8 cellular contexts compared by ENCODE assay signal in the genomic region with DNA sequence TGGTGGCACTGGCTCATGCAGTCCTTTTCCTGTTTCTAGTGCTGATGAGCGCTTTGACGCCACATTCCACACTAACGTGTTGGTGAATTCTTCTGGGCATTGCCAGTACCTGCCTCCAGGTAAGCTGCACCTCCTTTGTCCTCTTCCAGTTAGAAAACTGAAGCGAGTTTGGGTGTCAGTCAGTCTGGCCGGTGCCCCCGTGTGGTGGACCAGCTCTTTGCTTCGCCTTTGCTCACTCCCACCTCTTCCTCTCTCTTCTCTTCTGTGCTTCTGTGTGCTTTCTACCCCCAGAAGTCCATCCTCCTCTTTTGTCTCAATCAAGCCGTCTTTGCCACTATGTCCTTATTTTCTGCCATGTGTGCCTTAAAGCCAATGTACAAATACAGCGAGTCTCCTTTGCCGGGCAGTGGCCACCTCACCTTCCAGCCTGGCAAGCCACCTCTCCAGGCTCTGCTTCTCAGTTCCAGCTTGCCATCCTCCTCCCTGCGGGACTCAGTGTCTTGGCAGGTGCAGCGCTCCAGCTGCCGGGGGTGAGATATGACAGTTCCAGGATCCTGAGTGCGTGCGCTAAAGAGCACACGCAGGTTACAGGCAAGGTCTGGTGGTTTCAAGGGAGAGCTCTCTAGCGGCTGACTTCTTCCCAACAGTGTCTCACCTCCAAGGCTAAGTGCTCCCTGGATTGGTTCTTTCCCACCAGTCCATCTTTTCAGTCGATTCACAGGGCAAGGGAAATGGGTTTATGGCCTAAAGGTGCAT.
DNase-seq lines count a peak whose midpoint lies in the region; ATAC-seq, FAIRE-seq and TF ChIP-seq lines count a peak whose summit lies in the region.
"Not testable (repeated sequence)": the region's sequence is repeated elsewhere in the genome, so short reads cannot be mapped to it uniquely, and the experiment has no call there.

No MANE protein-coding gene starts in this region.

- not testable (repeated sequence) for H2AFZ ChIP-seq in HCT116 (ENCODE audit: low read depth, low read length, poor library complexity, severe bottlenecking); HepG2 (ENCODE audit: low read length)

- H3K4me3 ChIP-seq in HCT116 (replicated peaks in 1 of 2; ENCODE audit: low read depth in 1 of 2, low read length in 2 of 2); Panc1 (ENCODE audit: low read depth in 2 of 2, low read length in 2 of 2); bronchial epithelial cell (ENCODE audit: low read depth, low read length); HepG2 (replicated peaks in 1 of 3; ENCODE audit: insufficient read depth in 1 of 3, low read depth in 2 of 3, low read length in 3 of 3): not testable (repeated sequence)

- not testable (repeated sequence) for H4K20me1 ChIP-seq in HCT116 (ENCODE audit: insufficient read depth); HepG2 (ENCODE audit: insufficient read depth, low read length)

- H3K36me3 Mint-ChIP-seq in activated CD8-positive, alpha-beta T cell treated with anti-CD3 and anti-CD28 coated beads, Interleukin-2, amount 10 ng/mL, durations not matched to agents 7 days and 5 days (ENCODE audit: low read depth): not testable (repeated sequence)

- not testable (repeated sequence) for H3K4me1 ChIP-seq in HCT116 (ENCODE audit: control insufficient read depth in 1 of 2, insufficient read depth in 2 of 2, low read length in 2 of 2); Panc1 (ENCODE audit: control insufficient read depth, insufficient read depth, low read length); HepG2 (ENCODE audit: insufficient read depth, low read length)

- H3K9me2 ChIP-seq in HCT116 (ENCODE audit: insufficient read depth): not testable (repeated sequence)

- in situ Hi-C loops in Panc1 (cut with HindIII; ENCODE audit: low pct_unique_long_range_greater_than_20kb, low sequenced_read_pairs); HepG2 (cut with HindIII; ENCODE audit: extremely low pct_ligation_motif_present, low pct_unique_long_range_greater_than_20kb): not testable (repeated sequence)

- not testable (repeated sequence) for H3K9ac ChIP-seq in HCT116 (ENCODE audit: low read length); HepG2 (ENCODE audit: insufficient read depth, low read depth, low read length)

- POLR2A ChIA-PET in HCT116 (lab: Charles Lee); Panc1 (lab: Charles Lee); activated CD8-positive, alpha-beta T cell treated with anti-CD3 and anti-CD28 coated beads, Interleukin-2, amount 10 ng/mL, durations not matched to agents 7 days and 5 days (lab: Charles Lee); HepG2 (lab: Yijun Ruan, JAX): not testable (repeated sequence)

- not testable (repeated sequence) for TF ChIP-seq EP300 in HepG2 (IDR thresholded peaks at IDR 0.05; ENCODE audit: low read depth in 2 of 2, low read length in 2 of 2); HepG2 (CRISPR knock-in tag; IDR thresholded peaks at IDR 0.05; ENCODE audit: borderline replicate concordance)

- not testable (repeated sequence) for H3K79me2 ChIP-seq in HCT116 (ENCODE audit: insufficient read depth, low read length); HepG2 (ENCODE audit: insufficient read depth, low read length)

- H3K4me2 ChIP-seq in HCT116 (ENCODE audit: low read length); HepG2 (ENCODE audit: low read depth, low read length): not testable (repeated sequence)

- not testable (repeated sequence) for DNase-seq in GM12891 (ENCODE audit: insufficient read length, low spot score); HCT116 (ENCODE audit: low read depth, low spot score); Panc1 (ENCODE audit: low read depth, low spot score); activated CD8-positive, alpha-beta T cell treated with anti-CD3 and anti-CD28 coated beads, Interleukin-2, amount 10 ng/mL, durations not matched to agents 7 days and 5 days; bronchial epithelial cell (ENCODE audit: low read depth); Right ventricle myocardium superior; HepG2 (ENCODE audit: low spot score); urothelium cell line (ENCODE audit: low spot score)

- FAIRE-seq in GM12891 (lab: Jason Lieb, UNC) (peak; percentile 28), bronchial epithelial cell (lab: Jason Lieb, UNC) (peak; percentile 91), HepG2 (lab: Jason Lieb, UNC) (peak; percentile 92), urothelium cell line (lab: Jason Lieb, UNC) (peak; percentile 67)

- H3K4me1 Mint-ChIP-seq in activated CD8-positive, alpha-beta T cell treated with anti-CD3 and anti-CD28 coated beads, Interleukin-2, amount 10 ng/mL, durations not matched to agents 7 days and 5 days (ENCODE audit: low read depth): not testable (repeated sequence)

- not testable (repeated sequence) for TF ChIP-seq POLR2A in GM12891 (IDR thresholded peaks at IDR 0.05; ENCODE audit: low read depth, low read length); HCT116 (IDR thresholded peaks at IDR 0.05; ENCODE audit: borderline replicate concordance, extremely low read depth, insufficient read depth, insufficient read length); HepG2 (IDR thresholded peaks at IDR 0.05; ENCODE audit: insufficient read depth in 1 of 2, low read depth in 2 of 2, low read length in 2 of 2)

- CTCF ChIA-PET in HCT116 (lab: Charles Lee); Panc1 (lab: Charles Lee); activated CD8-positive, alpha-beta T cell treated with anti-CD3 and anti-CD28 coated beads, Interleukin-2, amount 10 ng/mL, durations not matched to agents 7 days and 5 days (lab: Charles Lee); HepG2 (lab: Yijun Ruan, JAX; ENCODE audit: low intra/inter-chr PET ratio, low total read pairs): not testable (repeated sequence)

- not testable (repeated sequence) for TF ChIP-seq CTCF in HCT116 (IDR thresholded peaks at IDR 0.05 in 2 of 3, conservative IDR thresholded peaks at IDR 0.05 in 1 of 3; ENCODE audit: borderline replicate concordance in 1 of 3, insufficient read depth in 1 of 3, low read depth in 2 of 3, low read length in 2 of 3); Panc1 (IDR thresholded peaks at IDR 0.05); bronchial epithelial cell (IDR thresholded peaks at IDR 0.05; ENCODE audit: insufficient read depth, low read length, severe bottlenecking); HepG2 (CRISPR knock-in tag; IDR thresholded peaks at IDR 0.05)

- not testable (repeated sequence) for H3K36me3 ChIP-seq in HCT116 (ENCODE audit: control insufficient read depth in 1 of 2, insufficient read depth in 2 of 2, low read length in 2 of 2); Panc1 (ENCODE audit: control insufficient read depth, insufficient read depth, low read length); bronchial epithelial cell (ENCODE audit: control insufficient read depth, insufficient read depth, low read length); HepG2 (replicated peaks in 1 of 2; ENCODE audit: control insufficient read depth in 1 of 2, insufficient read depth in 2 of 2, low read length in 2 of 2)

- not testable (repeated sequence) for H3K27ac ChIP-seq in HCT116 (ENCODE audit: low read depth, low read length); Panc1 (ENCODE audit: low read length); HepG2 (ENCODE audit: extremely low read length, insufficient read depth, low read length)

- H3K9me3 ChIP-seq in HCT116 (ENCODE audit: control insufficient read depth in 1 of 2, insufficient read depth in 1 of 2, low read depth in 1 of 2, low read length in 2 of 2); Panc1 (ENCODE audit: control insufficient read depth, insufficient read depth, low read depth, low read length); HepG2 (ENCODE audit: low read length): not testable (repeated sequence)

- not testable (repeated sequence) for H3K27me3 Mint-ChIP-seq in activated CD8-positive, alpha-beta T cell treated with anti-CD3 and anti-CD28 coated beads, Interleukin-2, amount 10 ng/mL, durations not matched to agents 7 days and 5 days (ENCODE audit: low read depth)

- WGBS in HepG2 (ENCODE audit: low lambda C conversion rate): no CpG with 5 or more reads among the region's 18 CpGs

- H3K9me3 Mint-ChIP-seq in activated CD8-positive, alpha-beta T cell treated with anti-CD3 and anti-CD28 coated beads, Interleukin-2, amount 10 ng/mL, durations not matched to agents 7 days and 5 days (ENCODE audit: insufficient read depth): not testable (repeated sequence)

- not testable (repeated sequence) for H3K27me3 ChIP-seq in HCT116 (ENCODE audit: insufficient read depth, low read length); Panc1 (ENCODE audit: control insufficient read depth, insufficient read depth, low read length); bronchial epithelial cell (ENCODE audit: control insufficient read depth, insufficient read depth, low read length); HepG2 (ENCODE audit: control insufficient read depth in 1 of 2, insufficient read depth in 2 of 2, low read length in 2 of 2)

- intact Hi-C loops in HCT116 (cut with micrococcal nuclease); Panc1 (cut with micrococcal nuclease; ENCODE audit: unreplicated experiment); Right ventricle myocardium superior (cut with DNase I); HepG2 (cut with micrococcal nuclease; ENCODE audit: unreplicated experiment): not testable (repeated sequence)

- RAD21 ChIA-PET in HCT116 (lab: Charles Lee; ENCODE audit: low non-redundant PET in 1 of 2, low total read pairs in 2 of 2, uncharacterized antibody in 2 of 2, unreplicated experiment in 2 of 2): not testable (repeated sequence)

- not testable (repeated sequence) for BruUV-seq in HCT116 (replicated peaks; lab: Mats Ljungman, UMichigan); Panc1 (replicated peaks; lab: Mats Ljungman, UMichigan); HepG2 (replicated peaks; lab: Mats Ljungman, UMichigan)

- H3K27ac Mint-ChIP-seq in activated CD8-positive, alpha-beta T cell treated with anti-CD3 and anti-CD28 coated beads, Interleukin-2, amount 10 ng/mL, durations not matched to agents 7 days and 5 days: not testable (repeated sequence)

- peak; percentile 64 for ATAC-seq in HCT116
- ATAC-seq in Panc1: peak; percentile 62; the same call in 1 of the 2 replicates
- peak; percentile 27 for ATAC-seq in activated CD8-positive, alpha-beta T cell treated with anti-CD3 and anti-CD28 coated beads, Interleukin-2, amount 10 ng/mL, durations not matched to agents 7 days and 5 days
- ATAC-seq in Right ventricle myocardium superior (ENCODE audit: poor library complexity): peak; percentile 48
- peak; percentile 87 for ATAC-seq in HepG2

- not testable (repeated sequence) for H3K4me3 Mint-ChIP-seq in activated CD8-positive, alpha-beta T cell treated with anti-CD3 and anti-CD28 coated beads, Interleukin-2, amount 10 ng/mL, durations not matched to agents 7 days and 5 days

- not testable (repeated sequence) for TF ChIP-seq RAD21 in HCT116 (IDR thresholded peaks at IDR 0.05; ENCODE audit: low read depth); HepG2 (CRISPR knock-in tag; IDR thresholded peaks at IDR 0.05)

Comparison
In these comparisons a context has a peak if more than half of its experiments do, and no peak if none do; other contexts are left out.
1. ATAC-seq: peak in every context shown above with its lines; median percentile 87 in HepG2; 64 in HCT116; 62 in Panc1; 48 in Right ventricle myocardium superior; 27 in activated CD8-positive, alpha-beta T cell treated with anti-CD3 and anti-CD28 coated beads, Interleukin-2, amount 10 ng/mL, durations not matched to agents 7 days and 5 days.